8 cellular contexts compared by ENCODE assay signal in genomic region chr2:226799976-226800940, GRCh38. TPM values are rescaled to one million over a fixed set of nuclear protein-coding genes. Genes with fewer than 3 reads are reported as not detected.
DNase-seq lines count a peak whose midpoint lies in the region; ATAC-seq and TF ChIP-seq lines count a peak whose summit lies in the region.

No MANE protein-coding gene starts in this region.

- no peak overlapping the region for H2AFZ ChIP-seq in neuron (ENCODE audit: low read depth, low read length)

- H3K4me1 Mint-ChIP-seq in stimulated activated naive CD8-positive, alpha-beta T cell treated with anti-CD3 and anti-CD28 coated beads, Interleukin-15, Interleukin-2, amounts not matched to agents 100 ng/mL and 50 ng/mL, for 24 hours (ENCODE audit: low read depth): peaks cover 40% of the 10 kb centered on the region

- no peaks in the 10 kb centered on the region for H3K36me3 Mint-ChIP-seq in stimulated activated naive CD8-positive, alpha-beta T cell treated with anti-CD3 and anti-CD28 coated beads, Interleukin-15, Interleukin-2, amounts not matched to agents 100 ng/mL and 50 ng/mL, for 24 hours (ENCODE audit: low read depth)

- no peak for DNase-seq in stimulated activated naive CD8-positive, alpha-beta T cell treated with anti-CD3 and anti-CD28 coated beads, Interleukin-15, Interleukin-2, amounts not matched to agents 100 U/mL and 50 U/mL, for 24 hours
- DNase-seq in WERI-Rb-1: peak; percentile 38
- DNase-seq in fibroblast of the aortic adventitia (ENCODE audit: low read depth): peak; percentile 15
- DNase-seq in amniotic stem cell (lab: John Stamatoyannopoulos, UW): no peak
- no peak for DNase-seq in NOMO-1 treated with DMSO at 0.1 percent for 48 hours (lab: John Stamatoyannopoulos, UW; ENCODE audit: unreplicated experiment)
- no peak for DNase-seq in stimulated activated naive CD4-positive, alpha-beta T cell treated with Interleukin-2 at 50 U/mL for 16 hours (lab: John Stamatoyannopoulos, UW)

- peaks cover 13% of the 10 kb centered on the region for H3K4me1 ChIP-seq in neuron (ENCODE audit: insufficient read depth, low read length)

- H3K4me3 Mint-ChIP-seq in stimulated activated naive CD8-positive, alpha-beta T cell treated with anti-CD3 and anti-CD28 coated beads, Interleukin-15, Interleukin-2, amounts not matched to agents 100 ng/mL and 50 ng/mL, for 24 hours: peak overlapping the region; percentile 84

- no peak for ATAC-seq in stimulated activated naive CD8-positive, alpha-beta T cell treated with anti-CD3 and anti-CD28 coated beads, Interleukin-15, Interleukin-2, amounts not matched to agents 100 U/mL and 50 U/mL, for 24 hours

- H3K27me3 ChIP-seq in WERI-Rb-1 (ENCODE audit: insufficient read depth, low read depth, severe bottlenecking) (no peaks in the 10 kb centered on the region), neuron (ENCODE audit: insufficient read depth, low read length) (no peaks in the 10 kb centered on the region)

- no peaks in the 10 kb centered on the region for H3K9me3 ChIP-seq in WERI-Rb-1 (ENCODE audit: severe bottlenecking)
- H3K9me3 ChIP-seq in neuron (ENCODE audit: low read length): peaks cover 26% of the 10 kb centered on the region

- no peak for TF ChIP-seq CTCF in WERI-Rb-1 (IDR thresholded peaks at IDR 0.05; ENCODE audit: low read depth, low read length)
- no peak for TF ChIP-seq CTCF in fibroblast of the aortic adventitia (IDR thresholded peaks at IDR 0.05; ENCODE audit: insufficient read depth, low read length)

- H3K27ac Mint-ChIP-seq in stimulated activated naive CD8-positive, alpha-beta T cell treated with anti-CD3 and anti-CD28 coated beads, Interleukin-15, Interleukin-2, amounts not matched to agents 100 ng/mL and 50 ng/mL, for 24 hours: peak overlapping the region; percentile 63

- no peaks in the 10 kb centered on the region for H3K9me3 Mint-ChIP-seq in stimulated activated naive CD8-positive, alpha-beta T cell treated with anti-CD3 and anti-CD28 coated beads, Interleukin-15, Interleukin-2, amounts not matched to agents 100 ng/mL and 50 ng/mL, for 24 hours

- H3K36me3 ChIP-seq in WERI-Rb-1 (no peaks in the 10 kb centered on the region), neuron (ENCODE audit: insufficient read depth, low read length) (peaks cover 30% of the 10 kb centered on the region)

- peaks cover 10% of the 10 kb centered on the region for H3K27me3 Mint-ChIP-seq in stimulated activated naive CD8-positive, alpha-beta T cell treated with anti-CD3 and anti-CD28 coated beads, Interleukin-15, Interleukin-2, amounts not matched to agents 100 ng/mL and 50 ng/mL, for 24 hours

- H3K4me3 ChIP-seq in WERI-Rb-1 (ENCODE audit: low read depth, low read length) (peak overlapping the region; percentile 87), fibroblast of the aortic adventitia (ENCODE audit: low read depth, low read length) (peak overlapping the region; percentile 82), neuron (ENCODE audit: low read length) (peak overlapping the region; percentile 81)

- no peak overlapping the region for H3K27ac ChIP-seq in WERI-Rb-1

RNA-seq across cellular contexts. Expression of gene IRS1, which starts 0.6 kb away (rescaled TPM):
- total RNA-seq in fibroblast of the aortic adventitia (ENCODE audit: low replicate concordance): 8.2 and 29.7 TPM in 2 replicates

RNA-seq across cellular contexts. Expression of gene RHBDD1, which starts 35.6 kb away (rescaled TPM):
- total RNA-seq in fibroblast of the aortic adventitia (ENCODE audit: low replicate concordance): 19.5 and 45.0 TPM in 2 replicates

Comparison
In these comparisons a context has a peak if more than half of its experiments do, and no peak if none do; other contexts are left out.
1. DNase-seq: peak in WERI-Rb-1 (single experiment) and fibroblast of the aortic adventitia (single experiment); none in stimulated activated naive CD8-positive, alpha-beta T cell treated with anti-CD3 and anti-CD28 coated beads, Interleukin-15, Interleukin-2, amounts not matched to agents 100 U/mL and 50 U/mL, for 24 hours (single experiment), amniotic stem cell (single experiment), NOMO-1 treated with DMSO at 0.1 percent for 48 hours (single experiment) and stimulated activated naive CD4-positive, alpha-beta T cell treated with Interleukin-2 at 50 U/mL for 16 hours (single experiment).
2. Peak in every context shown above with its lines, with median percentiles within 50 percentile points of each other: H3K4me3 ChIP-seq.